ENCODE assay signal across 11 cellular contexts in the genomic region with DNA sequence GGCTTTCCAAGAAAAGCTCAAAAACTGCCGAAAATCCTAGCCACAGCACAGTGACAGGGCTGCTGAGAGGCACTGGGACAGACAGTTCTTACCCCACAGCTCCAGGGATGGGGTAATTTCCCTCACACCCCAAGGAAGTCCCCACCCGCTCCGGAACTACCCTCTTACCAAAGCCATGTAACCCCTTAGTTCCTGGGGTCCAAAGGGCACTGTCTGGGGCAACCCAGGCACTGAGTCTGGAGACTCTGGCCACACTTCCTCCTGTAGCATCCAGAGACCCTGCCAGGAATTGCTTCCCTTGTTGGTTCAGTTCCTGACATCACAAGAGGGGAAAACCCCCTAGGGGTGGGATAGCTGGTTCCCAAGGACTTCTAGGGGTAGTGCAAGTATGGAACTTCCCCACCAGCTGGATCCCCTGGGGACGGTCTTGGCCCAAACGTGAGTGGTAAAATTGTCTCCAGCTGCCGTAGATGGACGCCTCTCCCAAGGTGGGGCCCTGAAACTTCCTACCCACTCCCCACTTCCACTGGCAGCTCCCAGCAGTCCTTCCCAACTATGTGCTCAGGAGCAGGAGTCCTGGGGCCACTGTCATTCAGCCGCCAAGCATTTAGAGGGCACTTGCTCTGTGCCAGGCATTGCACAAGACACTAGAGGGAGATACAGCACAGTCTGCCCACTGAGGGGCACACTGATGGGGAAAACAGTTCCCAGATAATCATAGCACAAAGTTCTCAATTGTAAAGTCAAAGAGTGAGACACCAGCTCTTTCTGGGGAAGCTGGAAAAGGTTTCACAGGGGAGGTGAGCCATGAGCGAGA. TPM values are rescaled to one million over a fixed set of nuclear protein-coding genes. Genes with fewer than 3 reads are reported as not detected.
A peak's percentile ranks its signal among the peaks of the same experiment; 100 is the strongest.
DNase-seq lines count a peak whose midpoint lies in the region; ATAC-seq and TF ChIP-seq lines count a peak whose summit lies in the region.
"Had no signal": no experiment of that assay in that cellular context is flagged by ENCODE, and none has a peak within 500 bp of the region (broad histone marks: within the 10 kb centered on the region; RNA-seq: fewer than 3 reads in every experiment).

No MANE protein-coding gene starts in this region.

- intact Hi-C loops in activated T-helper 1 cell treated with anti-CD3 and anti-CD28 coated beads, Interleukin-12 subunit alpha, Interleukin-12 subunit beta, Interleukin-2, Interleukin-4 antibody, amounts not matched to agents 30 ng/mL and 10 ng/mL and 1 ng/mL, durations not matched to agents 14 hours and 24 hours and 36 hours (cut with micrococcal nuclease) = no loop called here

- DNase-seq in AML-193 (lab: John Stamatoyannopoulos, UW) = peak; percentile 34 to 36
- DNase-seq in GM23338 (ENCODE audit: low spot score) = peak; percentile 48
- peak; percentile 54 for DNase-seq in right atrium auricular region (ENCODE audit: low spot score)
- no peak for DNase-seq in activated T-helper 1 cell treated with anti-CD3 and anti-CD28 coated beads, Interleukin-12 subunit alpha, Interleukin-12 subunit beta, Interleukin-2, Interleukin-4 antibody, amounts not matched to agents 30 ng/mL and 10 ng/mL and 1 ng/mL, durations not matched to agents 14 hours and 24 hours and 36 hours (ENCODE audit: low spot score)
- DNase-seq in HT-29 (ENCODE audit: low spot score) = no peak
- no peak for DNase-seq in activated CD4-positive, alpha-beta T cell treated with anti-CD3 and anti-CD28 coated beads for 1 hour
- no peak for DNase-seq in GM19238 (ENCODE audit: insufficient read length, low spot score)
- DNase-seq: activated naive CD4-positive, alpha-beta T cell; NCI-H748 treated with DMSO at 0.1 percent for 48 hours; uterus had no signal

- H3K27me3 ChIP-seq in GM23338 (ENCODE audit: insufficient read depth) (peaks cover 12% of the 10 kb centered on the region), SU-DHL-6 (ENCODE audit: low read length) (no peaks in the 10 kb centered on the region), right atrium auricular region (no peaks in the 10 kb centered on the region)

- H3K4me2 ChIP-seq in GM23338 (no peak overlapping the region), SU-DHL-6 (ENCODE audit: low read depth, low read length, poor library complexity, severe bottlenecking) (peak overlapping the region; percentile 81)

- TF ChIP-seq CTCF in GM23338 (conservative IDR thresholded peaks at IDR 0.05; ENCODE audit: low read depth in 2 of 2) (peak; percentile 48 to 73), SU-DHL-6 (IDR thresholded peaks at IDR 0.05; ENCODE audit: insufficient read depth, low read length, poor library complexity, severe bottlenecking) (peak; percentile 94), right atrium auricular region (IDR thresholded peaks at IDR 0.05) (peak in 1 of 2 donors; percentile 34)

- peaks cover 6% of the 10 kb centered on the region for H3F3A ChIP-seq in GM23338 (replicated peaks; ENCODE audit: low read depth)
- peaks cover 60% of the 10 kb centered on the region for H3F3A ChIP-seq in SU-DHL-6 (ENCODE audit: insufficient read depth)

- no peak for ATAC-seq in GM23338

- 0 out of 2 replicates have a peak, but pooled peaks cover 9% of the 10 kb centered on the region for H4K20me1 ChIP-seq in GM23338 (replicated peaks; ENCODE audit: insufficient read depth)
- H4K20me1 ChIP-seq in SU-DHL-6 (ENCODE audit: low read depth, low read length) = no peaks in the 10 kb centered on the region

- peaks cover 3% of the 10 kb centered on the region for H3K36me3 Mint-ChIP-seq in GM23338 (ENCODE audit: low read depth)
- no peaks in the 10 kb centered on the region for H3K36me3 Mint-ChIP-seq in activated T-helper 1 cell treated with anti-CD3 and anti-CD28 coated beads, Interleukin-12 subunit alpha, Interleukin-12 subunit beta, Interleukin-2, Interleukin-4 antibody, amounts not matched to agents 30 ng/mL and 10 ng/mL and 1 ng/mL, durations not matched to agents 14 hours and 24 hours and 36 hours (ENCODE audit: low read depth)

- H3K36me3 ChIP-seq in GM23338 (ENCODE audit: insufficient read depth) (no peaks in the 10 kb centered on the region), SU-DHL-6 (ENCODE audit: low read length) (no peaks in the 10 kb centered on the region), right atrium auricular region (no peaks in the 10 kb centered on the region)
- H3K36me3 ChIP-seq: uterus had no signal

- peaks cover 5% of the 10 kb centered on the region for H3K27me3 Mint-ChIP-seq in GM23338 (ENCODE audit: insufficient read depth, low read depth, poor library complexity)
- peaks cover 50% of the 10 kb centered on the region for H3K27me3 Mint-ChIP-seq in activated T-helper 1 cell treated with anti-CD3 and anti-CD28 coated beads, Interleukin-12 subunit alpha, Interleukin-12 subunit beta, Interleukin-2, Interleukin-4 antibody, amounts not matched to agents 30 ng/mL and 10 ng/mL and 1 ng/mL, durations not matched to agents 14 hours and 24 hours and 36 hours (ENCODE audit: insufficient read depth)

- H3K27ac ChIP-seq in GM23338 (ENCODE audit: low read depth) (no peak overlapping the region), SU-DHL-6 (ENCODE audit: low read depth, low read length) (peak overlapping the region; percentile 99), right atrium auricular region (no peak overlapping the region)
- H3K27ac ChIP-seq: uterus had no signal

- H3K9me3 ChIP-seq in SU-DHL-6 (ENCODE audit: insufficient read depth, low read length) (no peaks in the 10 kb centered on the region), right atrium auricular region (peaks cover 0 to 5% of the 10 kb centered on the region in 2 donors)
- H3K9me3 ChIP-seq: uterus had no signal

- H3K9me2 ChIP-seq in GM23338 (ENCODE audit: insufficient read depth) = no peaks in the 10 kb centered on the region
- H3K9me2 ChIP-seq in SU-DHL-6 (replicated peaks; ENCODE audit: insufficient read depth, low read length) = no peaks in the 10 kb centered on the region

- peaks cover 6% of the 10 kb centered on the region for H3K4me1 ChIP-seq in GM23338 (ENCODE audit: insufficient read depth)
- peaks cover 0 to 9% of the 10 kb centered on the region in 2 donors for H3K4me1 ChIP-seq in right atrium auricular region
- H3K4me1 ChIP-seq: uterus had no signal

- H2AFZ ChIP-seq in GM23338 = no peak overlapping the region
- H2AFZ ChIP-seq in SU-DHL-6 (ENCODE audit: low read depth, low read length, severe bottlenecking) = peak overlapping the region; percentile 44

- peaks cover 17% of the 10 kb centered on the region for H3K4me1 Mint-ChIP-seq in GM23338
- no peaks in the 10 kb centered on the region for H3K4me1 Mint-ChIP-seq in activated T-helper 1 cell treated with anti-CD3 and anti-CD28 coated beads, Interleukin-12 subunit alpha, Interleukin-12 subunit beta, Interleukin-2, Interleukin-4 antibody, amounts not matched to agents 30 ng/mL and 10 ng/mL and 1 ng/mL, durations not matched to agents 14 hours and 24 hours and 36 hours (ENCODE audit: low read depth)

- H3K79me2 ChIP-seq in GM23338 (replicated peaks; ENCODE audit: insufficient read depth) (no peaks in the 10 kb centered on the region), SU-DHL-6 (ENCODE audit: insufficient read depth, low read length) (no peaks in the 10 kb centered on the region)

- H3K4me3 ChIP-seq in GM23338 (no peak overlapping the region), SU-DHL-6 (ENCODE audit: insufficient read depth, low read length, poor library complexity, severe bottlenecking) (no peak overlapping the region), right atrium auricular region (no peak overlapping the region)
- H3K4me3 ChIP-seq: uterus had no signal

- H3K27ac Mint-ChIP-seq in GM23338 = no peak overlapping the region
- H3K27ac Mint-ChIP-seq in activated T-helper 1 cell treated with anti-CD3 and anti-CD28 coated beads, Interleukin-12 subunit alpha, Interleukin-12 subunit beta, Interleukin-2, Interleukin-4 antibody, amounts not matched to agents 30 ng/mL and 10 ng/mL and 1 ng/mL, durations not matched to agents 14 hours and 24 hours and 36 hours = no peak overlapping the region

- no peak overlapping the region for H3K4me3 Mint-ChIP-seq in GM23338
- no peak overlapping the region for H3K4me3 Mint-ChIP-seq in activated T-helper 1 cell treated with anti-CD3 and anti-CD28 coated beads, Interleukin-12 subunit alpha, Interleukin-12 subunit beta, Interleukin-2, Interleukin-4 antibody, amounts not matched to agents 30 ng/mL and 10 ng/mL and 1 ng/mL, durations not matched to agents 14 hours and 24 hours and 36 hours

- H3K9me3 Mint-ChIP-seq in GM23338 = peaks cover 22% of the 10 kb centered on the region
- no peaks in the 10 kb centered on the region for H3K9me3 Mint-ChIP-seq in activated T-helper 1 cell treated with anti-CD3 and anti-CD28 coated beads, Interleukin-12 subunit alpha, Interleukin-12 subunit beta, Interleukin-2, Interleukin-4 antibody, amounts not matched to agents 30 ng/mL and 10 ng/mL and 1 ng/mL, durations not matched to agents 14 hours and 24 hours and 36 hours

- H3K9ac ChIP-seq in SU-DHL-6 (ENCODE audit: low read length) = peak overlapping the region; percentile 63

TF ChIP-seq in GM23338, 12 proteins besides CTCF, POLR2A, EP300 and RAD21 (continues in another document):
- TF ChIP-seq JUNB (IDR thresholded peaks at IDR 0.05; ENCODE audit: unreplicated experiment) (no peak), STAT1 (IDR thresholded peaks at IDR 0.05; ENCODE audit: unreplicated experiment) (no peak), NANOG (IDR thresholded peaks at IDR 0.05; ENCODE audit: borderline replicate concordance) (no peak), EZH2phosphoT487 (IDR thresholded peaks at IDR 0.05; ENCODE audit: unreplicated experiment) (no peak), ZNF331 (CRISPR knock-in tag; IDR thresholded peaks at IDR 0.05; ENCODE audit: low read depth) (no peak), EZH2 (IDR thresholded peaks at IDR 0.05; ENCODE audit: low read depth, unreplicated experiment) (no peak), CREB1 (CRISPR knock-in tag; IDR thresholded peaks at IDR 0.05; ENCODE audit: low read depth) (no peak), ZNF114 (CRISPR knock-in tag; IDR thresholded peaks at IDR 0.05) (no peak)

RNA-seq across cellular contexts. Expression of gene HCK, which starts 17.3 kb away (rescaled TPM):
- total RNA-seq in GM23338 (2014; rRNA removed; shearing (Covaris generic)) = 0.97 and 1.2 TPM in 2 replicates
- polyA plus RNA-seq in GM23338 (2016; fragmentation: Nextera tagmentation; extraction: Ambion mirVana) = 0.43 TPM in 1 of 2 replicates, not detected in the other
- total RNA-seq in right atrium auricular region = 1 to 10 TPM; 2.3 to 9.2 TPM
- total RNA-seq in activated T-helper 1 cell treated with anti-CD3 and anti-CD28 coated beads, Interleukin-12 subunit alpha, Interleukin-12 subunit beta, Interleukin-2, Interleukin-4 antibody, amounts not matched to agents 30 ng/mL and 10 ng/mL and 1 ng/mL, durations not matched to agents 14 hours and 24 hours and 36 hours = 0.22 and 0.23 TPM in 2 replicates
- total RNA-seq in HT-29 (2014; rRNA removed; shearing (Covaris generic)) = not detected in 2 replicates

RNA-seq across cellular contexts. Expression of gene CCM2L, which starts 24.6 kb away (rescaled TPM):
- total RNA-seq in GM23338 (2014; rRNA removed; shearing (Covaris generic)) = 9.6 and 13.3 TPM in 2 replicates
- polyA plus RNA-seq in GM23338 (2016; fragmentation: Nextera tagmentation; extraction: Ambion mirVana) = 4.9 and 6.4 TPM in 2 replicates
- 1 to 10 TPM; 6.0 to 8.1 TPM for total RNA-seq in right atrium auricular region
- not detected in 2 replicates for total RNA-seq in activated T-helper 1 cell treated with anti-CD3 and anti-CD28 coated beads, Interleukin-12 subunit alpha, Interleukin-12 subunit beta, Interleukin-2, Interleukin-4 antibody, amounts not matched to agents 30 ng/mL and 10 ng/mL and 1 ng/mL, durations not matched to agents 14 hours and 24 hours and 36 hours
- 0.13 TPM in 1 of 2 replicates, not detected in the other for total RNA-seq in HT-29 (2014; rRNA removed; shearing (Covaris generic))

Comparison
In these comparisons a context has a peak if more than half of its experiments do, and no peak if none do; other contexts are left out.
1. DNase-seq: peak in AML-193 (2 of 2), GM23338 (single experiment) and right atrium auricular region (single experiment); none in activated T-helper 1 cell treated with anti-CD3 and anti-CD28 coated beads, Interleukin-12 subunit alpha, Interleukin-12 subunit beta, Interleukin-2, Interleukin-4 antibody, amounts not matched to agents 30 ng/mL and 10 ng/mL and 1 ng/mL, durations not matched to agents 14 hours and 24 hours and 36 hours (single experiment), HT-29 (single experiment), activated CD4-positive, alpha-beta T cell treated with anti-CD3 and anti-CD28 coated beads for 1 hour (single experiment) and GM19238 (single experiment).